Comparison of ENCODE assay signal across 1 cellular context in genomic region chr2:195657634-195658540, GRCh38.
A peak's percentile ranks its signal among the peaks of the same experiment; 100 is the strongest.
TF ChIP-seq lines count a peak whose summit lies in the region.

No MANE protein-coding gene starts in this region.

TF ChIP-seq in HEK293, 187 proteins besides CTCF, POLR2A, EP300 and RAD21 (continued from another document):
- TF ChIP-seq, protein P1, sequence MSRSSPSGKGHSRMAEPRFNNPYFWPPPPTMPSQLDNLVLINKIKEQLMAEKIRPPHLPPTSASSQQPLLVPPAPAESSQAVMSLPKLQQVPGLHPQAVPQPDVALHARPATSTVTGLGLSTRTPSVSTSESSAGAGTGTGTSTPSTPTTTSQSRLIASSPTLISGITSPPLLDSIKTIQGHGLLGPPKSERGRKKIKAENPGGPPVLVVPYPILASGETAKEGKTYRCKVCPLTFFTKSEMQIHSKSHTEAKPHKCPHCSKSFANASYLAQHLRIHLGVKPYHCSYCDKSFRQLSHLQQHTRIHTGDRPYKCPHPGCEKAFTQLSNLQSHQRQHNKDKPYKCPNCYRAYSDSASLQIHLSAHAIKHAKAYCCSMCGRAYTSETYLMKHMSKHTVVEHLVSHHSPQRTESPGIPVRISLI (tag by site-specific recombination; IDR thresholded peaks at IDR 0.05), result no peak
- TF ChIP-seq, protein P2, sequence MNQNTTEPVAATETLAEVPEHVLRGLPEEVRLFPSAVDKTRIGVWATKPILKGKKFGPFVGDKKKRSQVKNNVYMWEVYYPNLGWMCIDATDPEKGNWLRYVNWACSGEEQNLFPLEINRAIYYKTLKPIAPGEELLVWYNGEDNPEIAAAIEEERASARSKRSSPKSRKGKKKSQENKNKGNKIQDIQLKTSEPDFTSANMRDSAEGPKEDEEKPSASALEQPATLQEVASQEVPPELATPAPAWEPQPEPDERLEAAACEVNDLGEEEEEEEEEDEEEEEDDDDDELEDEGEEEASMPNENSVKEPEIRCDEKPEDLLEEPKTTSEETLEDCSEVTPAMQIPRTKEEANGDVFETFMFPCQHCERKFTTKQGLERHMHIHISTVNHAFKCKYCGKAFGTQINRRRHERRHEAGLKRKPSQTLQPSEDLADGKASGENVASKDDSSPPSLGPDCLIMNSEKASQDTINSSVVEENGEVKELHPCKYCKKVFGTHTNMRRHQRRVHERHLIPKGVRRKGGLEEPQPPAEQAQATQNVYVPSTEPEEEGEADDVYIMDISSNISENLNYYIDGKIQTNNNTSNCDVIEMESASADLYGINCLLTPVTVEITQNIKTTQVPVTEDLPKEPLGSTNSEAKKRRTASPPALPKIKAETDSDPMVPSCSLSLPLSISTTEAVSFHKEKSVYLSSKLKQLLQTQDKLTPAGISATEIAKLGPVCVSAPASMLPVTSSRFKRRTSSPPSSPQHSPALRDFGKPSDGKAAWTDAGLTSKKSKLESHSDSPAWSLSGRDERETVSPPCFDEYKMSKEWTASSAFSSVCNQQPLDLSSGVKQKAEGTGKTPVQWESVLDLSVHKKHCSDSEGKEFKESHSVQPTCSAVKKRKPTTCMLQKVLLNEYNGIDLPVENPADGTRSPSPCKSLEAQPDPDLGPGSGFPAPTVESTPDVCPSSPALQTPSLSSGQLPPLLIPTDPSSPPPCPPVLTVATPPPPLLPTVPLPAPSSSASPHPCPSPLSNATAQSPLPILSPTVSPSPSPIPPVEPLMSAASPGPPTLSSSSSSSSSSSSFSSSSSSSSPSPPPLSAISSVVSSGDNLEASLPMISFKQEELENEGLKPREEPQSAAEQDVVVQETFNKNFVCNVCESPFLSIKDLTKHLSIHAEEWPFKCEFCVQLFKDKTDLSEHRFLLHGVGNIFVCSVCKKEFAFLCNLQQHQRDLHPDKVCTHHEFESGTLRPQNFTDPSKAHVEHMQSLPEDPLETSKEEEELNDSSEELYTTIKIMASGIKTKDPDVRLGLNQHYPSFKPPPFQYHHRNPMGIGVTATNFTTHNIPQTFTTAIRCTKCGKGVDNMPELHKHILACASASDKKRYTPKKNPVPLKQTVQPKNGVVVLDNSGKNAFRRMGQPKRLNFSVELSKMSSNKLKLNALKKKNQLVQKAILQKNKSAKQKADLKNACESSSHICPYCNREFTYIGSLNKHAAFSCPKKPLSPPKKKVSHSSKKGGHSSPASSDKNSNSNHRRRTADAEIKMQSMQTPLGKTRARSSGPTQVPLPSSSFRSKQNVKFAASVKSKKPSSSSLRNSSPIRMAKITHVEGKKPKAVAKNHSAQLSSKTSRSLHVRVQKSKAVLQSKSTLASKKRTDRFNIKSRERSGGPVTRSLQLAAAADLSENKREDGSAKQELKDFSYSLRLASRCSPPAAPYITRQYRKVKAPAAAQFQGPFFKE (tag by site-specific recombination; IDR thresholded peaks at IDR 0.05; ENCODE audit: borderline replicate concordance), result no peak
- TF ChIP-seq ZNF169 (tag by site-specific recombination; IDR thresholded peaks at IDR 0.05) (no peak), GLIS2 (tag by site-specific recombination; IDR thresholded peaks at IDR 0.05) (peak; percentile 91), YY1 (tag by site-specific recombination; IDR thresholded peaks at IDR 0.05) (no peak), ZNF544 (tag by site-specific recombination; IDR thresholded peaks at IDR 0.05) (no peak), MZF1 (tag by site-specific recombination; IDR thresholded peaks at IDR 0.05; ENCODE audit: borderline replicate concordance) (no peak), WT1 (tag by site-specific recombination; IDR thresholded peaks at IDR 0.05) (no peak), ZNF776 (tag by site-specific recombination; IDR thresholded peaks at IDR 0.05; ENCODE audit: borderline replicate concordance) (no peak), PATZ1 (tag by site-specific recombination; IDR thresholded peaks at IDR 0.05) (peak; percentile 76), ZNF610 (tag by site-specific recombination; IDR thresholded peaks at IDR 0.05; ENCODE audit: borderline replicate concordance) (no peak), ZNF2 (tag by site-specific recombination; IDR thresholded peaks at IDR 0.05) (no peak), SP7 (tag by site-specific recombination; IDR thresholded peaks at IDR 0.05) (no peak), ZNF157 (tag by site-specific recombination; IDR thresholded peaks at IDR 0.05) (no peak)
- TF ChIP-seq, protein P3, sequence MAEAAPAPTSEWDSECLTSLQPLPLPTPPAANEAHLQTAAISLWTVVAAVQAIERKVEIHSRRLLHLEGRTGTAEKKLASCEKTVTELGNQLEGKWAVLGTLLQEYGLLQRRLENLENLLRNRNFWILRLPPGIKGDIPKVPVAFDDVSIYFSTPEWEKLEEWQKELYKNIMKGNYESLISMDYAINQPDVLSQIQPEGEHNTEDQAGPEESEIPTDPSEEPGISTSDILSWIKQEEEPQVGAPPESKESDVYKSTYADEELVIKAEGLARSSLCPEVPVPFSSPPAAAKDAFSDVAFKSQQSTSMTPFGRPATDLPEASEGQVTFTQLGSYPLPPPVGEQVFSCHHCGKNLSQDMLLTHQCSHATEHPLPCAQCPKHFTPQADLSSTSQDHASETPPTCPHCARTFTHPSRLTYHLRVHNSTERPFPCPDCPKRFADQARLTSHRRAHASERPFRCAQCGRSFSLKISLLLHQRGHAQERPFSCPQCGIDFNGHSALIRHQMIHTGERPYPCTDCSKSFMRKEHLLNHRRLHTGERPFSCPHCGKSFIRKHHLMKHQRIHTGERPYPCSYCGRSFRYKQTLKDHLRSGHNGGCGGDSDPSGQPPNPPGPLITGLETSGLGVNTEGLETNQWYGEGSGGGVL (tag by site-specific recombination; IDR thresholded peaks at IDR 0.05), result no peak
- TF ChIP-seq, protein P4, sequence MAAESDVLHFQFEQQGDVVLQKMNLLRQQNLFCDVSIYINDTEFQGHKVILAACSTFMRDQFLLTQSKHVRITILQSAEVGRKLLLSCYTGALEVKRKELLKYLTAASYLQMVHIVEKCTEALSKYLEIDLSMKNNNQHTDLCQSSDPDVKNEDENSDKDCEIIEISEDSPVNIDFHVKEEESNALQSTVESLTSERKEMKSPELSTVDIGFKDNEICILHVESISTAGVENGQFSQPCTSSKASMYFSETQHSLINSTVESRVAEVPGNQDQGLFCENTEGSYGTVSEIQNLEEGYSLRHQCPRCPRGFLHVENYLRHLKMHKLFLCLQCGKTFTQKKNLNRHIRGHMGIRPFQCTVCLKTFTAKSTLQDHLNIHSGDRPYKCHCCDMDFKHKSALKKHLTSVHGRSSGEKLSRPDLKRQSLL (tag by site-specific recombination; IDR thresholded peaks at IDR 0.05), result no peak
- TF ChIP-seq, protein P5, sequence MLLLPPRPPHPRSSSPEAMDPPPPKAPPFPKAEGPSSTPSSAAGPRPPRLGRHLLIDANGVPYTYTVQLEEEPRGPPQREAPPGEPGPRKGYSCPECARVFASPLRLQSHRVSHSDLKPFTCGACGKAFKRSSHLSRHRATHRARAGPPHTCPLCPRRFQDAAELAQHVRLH (tag by site-specific recombination; IDR thresholded peaks at IDR 0.05), result no peak
- TF ChIP-seq, protein P6, sequence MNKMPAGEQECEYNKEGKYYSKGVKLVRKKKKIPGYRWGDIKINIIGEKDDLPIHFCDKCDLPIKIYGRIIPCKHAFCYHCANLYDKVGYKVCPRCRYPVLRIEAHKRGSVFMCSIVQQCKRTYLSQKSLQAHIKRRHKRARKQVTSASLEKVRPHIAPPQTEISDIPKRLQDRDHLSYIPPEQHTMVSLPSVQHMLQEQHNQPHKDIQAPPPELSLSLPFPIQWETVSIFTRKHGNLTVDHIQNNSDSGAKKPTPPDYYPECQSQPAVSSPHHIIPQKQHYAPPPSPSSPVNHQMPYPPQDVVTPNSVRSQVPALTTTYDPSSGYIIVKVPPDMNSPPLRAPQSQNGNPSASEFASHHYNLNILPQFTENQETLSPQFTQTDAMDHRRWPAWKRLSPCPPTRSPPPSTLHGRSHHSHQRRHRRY (tag by site-specific recombination; IDR thresholded peaks at IDR 0.05), result no peak
- TF ChIP-seq, protein P7, sequence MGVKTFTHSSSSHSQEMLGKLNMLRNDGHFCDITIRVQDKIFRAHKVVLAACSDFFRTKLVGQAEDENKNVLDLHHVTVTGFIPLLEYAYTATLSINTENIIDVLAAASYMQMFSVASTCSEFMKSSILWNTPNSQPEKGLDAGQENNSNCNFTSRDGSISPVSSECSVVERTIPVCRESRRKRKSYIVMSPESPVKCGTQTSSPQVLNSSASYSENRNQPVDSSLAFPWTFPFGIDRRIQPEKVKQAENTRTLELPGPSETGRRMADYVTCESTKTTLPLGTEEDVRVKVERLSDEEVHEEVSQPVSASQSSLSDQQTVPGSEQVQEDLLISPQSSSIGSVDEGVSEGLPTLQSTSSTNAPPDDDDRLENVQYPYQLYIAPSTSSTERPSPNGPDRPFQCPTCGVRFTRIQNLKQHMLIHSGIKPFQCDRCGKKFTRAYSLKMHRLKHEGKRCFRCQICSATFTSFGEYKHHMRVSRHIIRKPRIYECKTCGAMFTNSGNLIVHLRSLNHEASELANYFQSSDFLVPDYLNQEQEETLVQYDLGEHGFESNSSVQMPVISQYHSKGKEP (tag by site-specific recombination; IDR thresholded peaks at IDR 0.05), result no peak
